Comparison of ENCODE assay signal across 8 cellular contexts in genomic region chr12:114682101-114682919, GRCh38. TPM values are rescaled to one million over a fixed set of nuclear protein-coding genes. Genes with fewer than 3 reads are reported as not detected.
DNase-seq lines count a peak whose midpoint lies in the region; ATAC-seq and TF ChIP-seq lines count a peak whose summit lies in the region.

No MANE protein-coding gene starts in this region.

- H3K27ac Mint-ChIP-seq in T-helper 2 cell treated with Interferon-gamma antibody and Interleukin-4, amounts not matched to agents 5 μg/mL and 100 μg/mL, for 36 hours = no peak overlapping the region

- H3K9me3 Mint-ChIP-seq in T-helper 2 cell treated with Interferon-gamma antibody and Interleukin-4, amounts not matched to agents 5 μg/mL and 100 μg/mL, for 36 hours = no peaks in the 10 kb centered on the region

- TF ChIP-seq POLR2A in suprapubic skin (IDR thresholded peaks at IDR 0.05) = no peak

- H3K4me1 ChIP-seq in left lung (peaks cover 0 to 19% of the 10 kb centered on the region in 2 donors), suprapubic skin (peaks cover 39% of the 10 kb centered on the region)

- H3K4me3 Mint-ChIP-seq in T-helper 2 cell treated with Interferon-gamma antibody and Interleukin-4, amounts not matched to agents 5 μg/mL and 100 μg/mL, for 36 hours = peak overlapping the region; percentile 73

- in situ Hi-C loops in astrocyte of the cerebellum (cut with HindIII; ENCODE audit: low sequenced_read_pairs) = loop anchor here (10.0 to 25.0 kb wide), 2 partner anchors 655 to 1272 kb away; no protein-coding TSS in a partner anchor

- peaks cover 13% of the 10 kb centered on the region for H3K4me1 Mint-ChIP-seq in T-helper 2 cell treated with Interferon-gamma antibody and Interleukin-4, amounts not matched to agents 5 μg/mL and 100 μg/mL, for 36 hours (ENCODE audit: low read depth)

- H3K4me3 ChIP-seq in astrocyte of the cerebellum (ENCODE audit: low read depth, low read length) (peak overlapping the region; percentile 90), left lung (peak overlapping the region; percentile 40 to 49), suprapubic skin (peak overlapping the region; percentile 72)

- no peak for DNase-seq in T-helper 2 cell treated with Interferon-gamma antibody and Interleukin-4, amounts not matched to agents 5 μg/mL and 100 μg/mL, for 36 hours (ENCODE audit: low spot score)
- no peak for DNase-seq in T-helper 2 cell
- no peak for DNase-seq in astrocyte of the cerebellum (ENCODE audit: low read depth)
- no peak for DNase-seq in left lung
- no peak for DNase-seq in suprapubic skin (ENCODE audit: low spot score in 2 of 2)
- no peak for DNase-seq in activated CD8-positive, alpha-beta memory T cell treated with anti-CD3 and anti-CD28 coated beads for 24 hours

- peaks cover 87% of the 10 kb centered on the region for H3K27me3 Mint-ChIP-seq in T-helper 2 cell treated with Interferon-gamma antibody and Interleukin-4, amounts not matched to agents 5 μg/mL and 100 μg/mL, for 36 hours (ENCODE audit: low read depth)

- no peaks in the 10 kb centered on the region for H3K36me3 ChIP-seq in left lung
- peaks cover 3% of the 10 kb centered on the region for H3K36me3 ChIP-seq in suprapubic skin

- intact Hi-C loops in left lung (cut with DNase I) = no loop called here

- no peaks in the 10 kb centered on the region for H3K36me3 Mint-ChIP-seq in T-helper 2 cell treated with Interferon-gamma antibody and Interleukin-4, amounts not matched to agents 5 μg/mL and 100 μg/mL, for 36 hours (ENCODE audit: low read depth)

- TF ChIP-seq CTCF in astrocyte of the cerebellum (IDR thresholded peaks at IDR 0.05; ENCODE audit: low read depth, low read length, missing control alignments) (no peak), left lung (IDR thresholded peaks at IDR 0.05) (no peak), suprapubic skin (IDR thresholded peaks at IDR 0.05) (no peak)

- no peak for TF ChIP-seq EP300 in suprapubic skin (IDR thresholded peaks at IDR 0.05)

- no peak for ATAC-seq in left lung
- ATAC-seq in GM18858 (IDR thresholded peaks at IDR 0.05; ENCODE audit: unreplicated experiment) = no peak
- no peak for ATAC-seq in HG03039 (IDR thresholded peaks at IDR 0.05; ENCODE audit: unreplicated experiment)

- H3K9me3 ChIP-seq in left lung (no peaks in the 10 kb centered on the region), suprapubic skin (no peaks in the 10 kb centered on the region)

- WGBS in suprapubic skin = 23% methylated on average over 15 of the region's 15 CpGs

- H3K27me3 ChIP-seq in left lung (peaks cover 33 to 96% of the 10 kb centered on the region in 2 donors), suprapubic skin (peaks cover 18% of the 10 kb centered on the region)

- peak overlapping the region; percentile 84 to 91 for H3K27ac ChIP-seq in left lung
- peak overlapping the region; percentile 94 for H3K27ac ChIP-seq in suprapubic skin

RNA-seq across cellular contexts. Expression of gene TBX3, which starts 1.7 kb away (rescaled TPM):
- total RNA-seq in left lung = 10 to 100 TPM; 28.3 to 48.1 TPM
- total RNA-seq in suprapubic skin = 10 to 100 TPM; 23.4 to 35.6 (median 28.7) TPM
